In genomic region chr11:94793822-94794221, GRCh38 we compare ENCODE assay signal across 11 cellular contexts. TPM values are rescaled to one million over a fixed set of nuclear protein-coding genes. Genes with fewer than 3 reads are reported as not detected.
A peak's percentile ranks its signal among the peaks of the same experiment; 100 is the strongest.
DNase-seq lines count a peak whose midpoint lies in the region; ATAC-seq and TF ChIP-seq lines count a peak whose summit lies in the region.
"Had no signal": no experiment of that assay in that cellular context is flagged by ENCODE, and none has a peak within 500 bp of the region (broad histone marks: within the 10 kb centered on the region; RNA-seq: fewer than 3 reads in every experiment).

No MANE protein-coding gene starts in this region.

- H3K4me3 ChIP-seq in SJSA1 (no peak overlapping the region), fibroblast of the aortic adventitia (ENCODE audit: low read depth, low read length) (peak overlapping the region; percentile 6), skeletal muscle cell (ENCODE audit: low read depth, low read length) (no peak overlapping the region)

- no peaks in the 10 kb centered on the region for H3K9me3 ChIP-seq in SJSA1 (replicated peaks)

- H3K27ac ChIP-seq in SJSA1: peak overlapping the region; percentile 80

- H3K36me3 ChIP-seq in SJSA1: no peaks in the 10 kb centered on the region

- ATAC-seq in GM18520 (IDR thresholded peaks at IDR 0.05; ENCODE audit: unreplicated experiment) (no peak), HG03521 (IDR thresholded peaks at IDR 0.05; ENCODE audit: unreplicated experiment) (no peak), HG03378 (IDR thresholded peaks at IDR 0.05; ENCODE audit: unreplicated experiment) (no peak)
- ATAC-seq: CD8-positive, alpha-beta T cell had no signal

- H3K27me3 ChIP-seq in SJSA1 (replicated peaks): no peaks in the 10 kb centered on the region

- peak; percentile 69 for DNase-seq in Daoy (ENCODE audit: low read depth)
- no peak for DNase-seq in SJSA1 (ENCODE audit: low read depth in 1 of 2, low spot score in 2 of 2)
- DNase-seq in fibroblast of the aortic adventitia (ENCODE audit: low read depth): peak; percentile 70
- peak; percentile 37 for DNase-seq in skeletal muscle cell (ENCODE audit: low read depth)
- no peak for DNase-seq in G401 (ENCODE audit: low spot score)
- DNase-seq: activated CD4-positive, CD25-positive, alpha-beta regulatory T cell; CD8-positive, alpha-beta T cell; stimulated activated CD4-positive, alpha-beta T cell treated with anti-CD3 and anti-CD28 coated beads, Interleukin-15, amount 100 ng/mL, for 24 hours had no signal

- in situ Hi-C loops in G401 (cut with HindIII; ENCODE audit: low sequenced_read_pairs): no loop called here

- peaks cover 64% of the 10 kb centered on the region for H3K4me1 ChIP-seq in SJSA1 (replicated peaks)

- no peak for TF ChIP-seq CTCF in fibroblast of the aortic adventitia (IDR thresholded peaks at IDR 0.05; ENCODE audit: insufficient read depth, low read length)

RNA-seq across cellular contexts. Expression of gene AMOTL1, which starts 25.7 kb away (rescaled TPM):
- 14.9 and 16.2 TPM in 2 replicates for total RNA-seq in Daoy (2014; rRNA removed; shearing (Covaris generic))
- 10.1 and 14.8 TPM in 2 replicates for total RNA-seq in SJSA1 (2014; rRNA removed; shearing (Covaris generic))
- total RNA-seq in fibroblast of the aortic adventitia (ENCODE audit: low replicate concordance): 29.4 and 64.7 TPM in 2 replicates
- 33.0 and 45.9 TPM in 2 replicates for total RNA-seq in G401 (2014; rRNA removed; shearing (Covaris generic))

Comparison
In these comparisons a context has a peak if more than half of its experiments do, and no peak if none do; other contexts are left out.
1. DNase-seq: peak in Daoy (single experiment), fibroblast of the aortic adventitia (single experiment) and skeletal muscle cell (single experiment); none in SJSA1 (0 of 2) and G401 (single experiment).